Comparison of ENCODE assay signal across 8 cellular contexts in the genomic region with DNA sequence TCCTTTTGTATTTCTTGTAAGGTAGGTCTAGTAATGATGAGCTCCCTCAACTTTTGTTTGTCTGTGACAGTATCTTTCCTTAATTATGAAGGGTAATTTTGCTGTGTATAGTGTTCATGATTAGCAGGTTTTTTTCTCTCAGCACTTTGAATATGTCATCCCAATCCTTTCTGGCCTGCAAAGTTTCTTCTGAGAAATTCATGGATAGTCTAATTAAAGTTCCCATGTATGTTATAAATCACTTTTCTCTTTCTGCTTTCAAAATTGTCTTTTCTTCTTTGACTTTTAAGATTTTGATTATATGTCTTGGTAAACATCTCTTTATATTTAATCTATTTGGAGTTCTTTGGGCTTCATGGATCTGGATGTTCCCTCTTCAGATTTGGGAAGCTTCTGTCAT.
"Had no signal": no experiment of that assay in that cellular context is flagged by ENCODE, and none has a peak within 500 bp of the region (broad histone marks: within the 10 kb centered on the region; RNA-seq: fewer than 3 reads in every experiment).

No MANE protein-coding gene starts in this region.

- DNase-seq: GDM1, GF-D8 had no signal

- ATAC-seq: GM12878 had no signal

- H3K4me3 ChIP-seq: GM12878 had no signal

- FAIRE-seq: G401.6, GM12878, GM12891, GM12892, GM18507, GM19239 had no signal
